Comparison of ENCODE assay signal across 8 cellular contexts in the genomic region with DNA sequence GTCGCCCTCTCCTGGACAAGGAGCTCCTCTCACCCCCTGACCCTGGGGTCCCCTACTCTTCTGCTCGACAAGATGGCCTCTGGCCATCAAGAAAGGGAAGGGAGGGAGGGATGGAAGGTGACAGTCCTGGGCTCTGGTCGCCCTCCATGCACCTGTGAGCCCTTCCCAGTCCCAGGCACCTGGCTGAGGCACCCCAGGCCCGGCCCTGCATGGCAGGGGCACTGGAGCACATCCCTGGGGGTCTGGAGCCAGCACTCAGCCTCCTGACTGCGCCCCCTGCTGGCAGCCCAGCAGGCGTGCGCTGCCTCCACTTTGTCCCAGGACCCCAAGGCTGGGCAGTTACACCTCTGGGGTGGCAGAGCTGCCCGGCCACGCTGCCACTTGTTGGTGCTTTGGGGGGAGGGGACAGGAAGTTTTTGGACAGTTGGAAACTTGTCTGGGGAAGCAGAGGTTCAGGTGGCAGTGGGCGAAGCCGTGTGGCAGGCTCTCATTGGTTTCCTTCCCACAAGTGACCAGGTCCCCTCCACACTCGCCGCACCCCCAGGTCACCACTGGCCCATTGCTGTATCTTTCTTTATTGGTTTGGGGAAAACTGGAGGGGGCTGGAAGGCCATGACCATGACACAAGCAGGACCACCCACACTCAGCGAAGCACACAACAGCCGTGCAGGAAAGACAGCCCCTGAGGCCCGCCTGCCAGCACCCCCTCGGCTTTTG. TPM values are rescaled to one million over a fixed set of nuclear protein-coding genes. Genes with fewer than 3 reads are reported as not detected.
DNase-seq lines count a peak whose midpoint lies in the region; ATAC-seq and TF ChIP-seq lines count a peak whose summit lies in the region.

No MANE protein-coding gene starts in this region.

- peak; percentile 36 for DNase-seq in AG08395 (ENCODE audit: low spot score)
- DNase-seq in activated CD4-positive, alpha-beta T cell treated with anti-CD3 and anti-CD28 coated beads, Interleukin-2, amount 50 U/mL, for 1 hour, result peak; percentile 45
- DNase-seq in fibroblast of the aortic adventitia (ENCODE audit: low read depth), result no peak
- peak; percentile 60 for DNase-seq in sigmoid colon
- DNase-seq in NCI-H2196 (lab: John Stamatoyannopoulos, UW; ENCODE audit: unreplicated experiment), result no peak

- peaks cover 0 to 3% (median 0%) of the 10 kb centered on the region in 4 donors for H3K4me1 ChIP-seq in sigmoid colon

- TF ChIP-seq POLR2A in sigmoid colon (IDR thresholded peaks at IDR 0.05), result no peak

- H3K4me3 ChIP-seq in fibroblast of the aortic adventitia (ENCODE audit: low read depth, low read length) (no peak overlapping the region), sigmoid colon (no peak overlapping the region)

- peak overlapping the region in 3 of 4 donors; percentile 70 to 79 (median 75) for H3K27ac ChIP-seq in sigmoid colon

- H3K27me3 ChIP-seq in sigmoid colon, result no peaks in the 10 kb centered on the region

- no peaks in the 10 kb centered on the region for H3K9me3 ChIP-seq in sigmoid colon

- WGBS in sigmoid colon, 2 donors, result 45 to 55% methylated on average over 17 of the region's 17 CpGs

- intact Hi-C loops in sigmoid colon (cut with DNase I), result loop anchor here (5.0 kb wide), 1 partner anchor 38 kb away; no protein-coding TSS in a partner anchor

- H3K36me3 ChIP-seq in sigmoid colon, result no peaks in the 10 kb centered on the region

- ATAC-seq in GM21786 (IDR thresholded peaks at IDR 0.05; ENCODE audit: unreplicated experiment) (peak; percentile 49), GM18498 (IDR thresholded peaks at IDR 0.05; ENCODE audit: unreplicated experiment) (no peak), GM21619 (IDR thresholded peaks at IDR 0.05; ENCODE audit: unreplicated experiment) (no peak)

- TF ChIP-seq CTCF in fibroblast of the aortic adventitia (IDR thresholded peaks at IDR 0.05; ENCODE audit: insufficient read depth, low read length) (peak; percentile 74), sigmoid colon (IDR thresholded peaks at IDR 0.05) (peak; percentile 33 to 66 (median 52))

- TF ChIP-seq EP300 in sigmoid colon (IDR thresholded peaks at IDR 0.05), result no peak

RNA-seq across cellular contexts. Expression of gene PNCK, which starts 4.3 kb away (rescaled TPM):
- total RNA-seq in fibroblast of the aortic adventitia (ENCODE audit: low replicate concordance) (0.33 TPM in 1 of 2 replicates, not detected in the other), sigmoid colon (100 to 1,000 TPM in 1 of 4 donors, 10 to 100 TPM in 3; 33.9 to 135 (median 64.2) TPM)
- 1 to 10 TPM in 1 of 3 donors, not detected in 2; 4.6 TPM for polyA plus RNA-seq in sigmoid colon

RNA-seq across cellular contexts. Expression of gene SLC6A8, which starts 18.4 kb away (rescaled TPM):
- total RNA-seq in fibroblast of the aortic adventitia (ENCODE audit: low replicate concordance), result 5.6 and 8.8 TPM in 2 replicates
- total RNA-seq in sigmoid colon, result 10 to 100 TPM; 31.9 to 60.7 (median 35.1) TPM
- 100 to 1,000 TPM in 1 of 3 donors, 10 to 100 TPM in 2; 67.9 to 158 (median 70.5) TPM for polyA plus RNA-seq in sigmoid colon

RNA-seq across cellular contexts. Expression of gene DUSP9, which starts 22.3 kb away (rescaled TPM):
- total RNA-seq in fibroblast of the aortic adventitia (ENCODE audit: low replicate concordance) (not detected in 2 replicates), sigmoid colon (not detected)
- polyA plus RNA-seq in sigmoid colon, result under 1 TPM in 1 of 3 donors, not detected in 2; 0.06 TPM

RNA-seq across cellular contexts. Expression of gene BCAP31, which starts 54.9 kb away (rescaled TPM):
- 75.4 and 111 TPM in 2 replicates for total RNA-seq in fibroblast of the aortic adventitia (ENCODE audit: low replicate concordance)
- 100 to 1,000 TPM in 1 of 4 donors, 10 to 100 TPM in 3; 59.3 to 124 (median 70.4) TPM for total RNA-seq in sigmoid colon
- 100 to 1,000 TPM in 1 of 3 donors, 10 to 100 TPM in 2; 61.3 to 216 (median 70.9) TPM for polyA plus RNA-seq in sigmoid colon

RNA-seq across cellular contexts. Expression of gene ABCD1, which starts 55.3 kb away (rescaled TPM):
- 9.3 and 15.5 TPM in 2 replicates for total RNA-seq in fibroblast of the aortic adventitia (ENCODE audit: low replicate concordance)
- total RNA-seq in sigmoid colon, result 10 to 100 TPM; 11.0 to 21.3 (median 18.3) TPM
- 10 to 100 TPM in 1 of 3 donors, 1 to 10 TPM in 2; 1.8 to 12.8 (median 3.2) TPM for polyA plus RNA-seq in sigmoid colon

Comparison
In these comparisons a context has a peak if more than half of its experiments do, and no peak if none do; other contexts are left out.
1. DNase-seq: peak in AG08395 (single experiment), activated CD4-positive, alpha-beta T cell treated with anti-CD3 and anti-CD28 coated beads, Interleukin-2, amount 50 U/mL, for 1 hour (single experiment) and sigmoid colon (single experiment); none in fibroblast of the aortic adventitia (single experiment) and NCI-H2196 (single experiment).
2. RNA of gene PNCK, which starts 4.3 kb away (total RNA-seq): 33.9 to 135 TPM in sigmoid colon; 0.33 TPM in fibroblast of the aortic adventitia; every median in the first group is over 10 times any median in the second.